18 cellular contexts compared by ENCODE assay signal in genomic region chr10:11140963-11141362, GRCh38.
DNase-seq lines count a peak whose midpoint lies in the region; ATAC-seq and TF ChIP-seq lines count a peak whose summit lies in the region.
"Had no signal": no experiment of that assay in that cellular context is flagged by ENCODE, and none has a peak within 500 bp of the region (broad histone marks: within the 10 kb centered on the region; RNA-seq: fewer than 3 reads in every experiment).

No MANE protein-coding gene starts in this region.

- H3F3A ChIP-seq in GM23338 (replicated peaks; ENCODE audit: low read depth): peaks cover 7% of the 10 kb centered on the region
- H3F3A ChIP-seq in MM.1S (ENCODE audit: insufficient read depth, low read length): peaks cover 17% of the 10 kb centered on the region

- no peaks in the 10 kb centered on the region for H3K36me3 Mint-ChIP-seq in CD4-positive, CD25-positive, alpha-beta regulatory T cell
- peaks cover 4% of the 10 kb centered on the region; the same call in 1 of the 3 replicates for H3K36me3 Mint-ChIP-seq in GM23338 (ENCODE audit: low read depth)
- peaks cover 2% of the 10 kb centered on the region for H3K36me3 Mint-ChIP-seq in activated T-helper 2 cell treated with anti-CD3 and anti-CD28 coated beads, Interferon-gamma antibody, Interleukin-2, Interleukin-4, amounts not matched to agents 10 μg/mL and 5 μg/mL and 100 μg/mL, durations not matched to agents 14 hours and 24 hours and 36 hours (ENCODE audit: low read depth)

- DNase-seq in CD4-positive, CD25-positive, alpha-beta regulatory T cell: no peak
- DNase-seq in GM23338 (ENCODE audit: low spot score) (no peak), foreskin keratinocyte (no peak), MM.1S (no peak), NCI-H1048 (lab: John Stamatoyannopoulos, UW) (no peak)
- no peak for DNase-seq in activated T-helper 2 cell treated with anti-CD3 and anti-CD28 coated beads, Interferon-gamma antibody, Interleukin-2, Interleukin-4, amounts not matched to agents 10 μg/mL and 5 μg/mL and 100 μg/mL, durations not matched to agents 14 hours and 24 hours and 36 hours (ENCODE audit: low spot score)
- DNase-seq: adrenal gland; head of caudate nucleus; IMR-90; lower lobe of right lung; NCI-H774; PC-9; small intestine; stimulated activated CD4-positive, alpha-beta T cell treated with anti-CD3 and anti-CD28 coated beads, Interleukin-4, amount 100 ng/mL, for 24 hours had no signal

- no peaks in the 10 kb centered on the region for H3K27me3 Mint-ChIP-seq in CD4-positive, CD25-positive, alpha-beta regulatory T cell
- H3K27me3 Mint-ChIP-seq in GM23338 (ENCODE audit: insufficient read depth, low read depth, poor library complexity): no peaks in the 10 kb centered on the region
- peaks cover 3% of the 10 kb centered on the region for H3K27me3 Mint-ChIP-seq in activated T-helper 2 cell treated with anti-CD3 and anti-CD28 coated beads, Interferon-gamma antibody, Interleukin-2, Interleukin-4, amounts not matched to agents 10 μg/mL and 5 μg/mL and 100 μg/mL, durations not matched to agents 14 hours and 24 hours and 36 hours (ENCODE audit: low read depth)

- H3K27me3 ChIP-seq in CD4-positive, CD25-positive, alpha-beta regulatory T cell (ENCODE audit: control insufficient read depth, insufficient read depth, low read length): no peaks in the 10 kb centered on the region
- H3K27me3 ChIP-seq in GM23338 (ENCODE audit: insufficient read depth) (no peaks in the 10 kb centered on the region), foreskin keratinocyte (no peaks in the 10 kb centered on the region), MM.1S (replicated peaks; ENCODE audit: insufficient read depth, low read length) (no peaks in the 10 kb centered on the region)
- H3K27me3 ChIP-seq: adrenal gland had no signal

- no peaks in the 10 kb centered on the region for H3K36me3 ChIP-seq in CD4-positive, CD25-positive, alpha-beta regulatory T cell (ENCODE audit: control insufficient read depth, insufficient read depth, low read length)
- H3K36me3 ChIP-seq in GM23338 (ENCODE audit: insufficient read depth): no peaks in the 10 kb centered on the region
- no peaks in the 10 kb centered on the region for H3K36me3 ChIP-seq in mesodermal cell (ENCODE audit: control insufficient read depth, insufficient read depth, low read length)
- no peaks in the 10 kb centered on the region for H3K36me3 ChIP-seq in MM.1S (replicated peaks; ENCODE audit: insufficient read depth, low read length)
- H3K36me3 ChIP-seq: adrenal gland, lower lobe of right lung, prostate gland, thoracic aorta had no signal

- peak overlapping the region; percentile 54 for H3K27ac ChIP-seq in CD4-positive, CD25-positive, alpha-beta regulatory T cell (ENCODE audit: insufficient read depth, low read length, poor library complexity, severe bottlenecking)
- H3K27ac ChIP-seq in GM23338 (ENCODE audit: low read depth) (no peak overlapping the region), mesodermal cell (ENCODE audit: low read depth, low read length, severe bottlenecking) (peak overlapping the region; percentile 33), foreskin keratinocyte (no peak overlapping the region), MM.1S (ENCODE audit: low read length) (no peak overlapping the region)
- H3K27ac ChIP-seq: adrenal gland, lower lobe of right lung, PC-9, prostate gland, thoracic aorta had no signal

- peaks cover 0 to 4% (median 0%) of the 10 kb centered on the region in 7 donors for H3K9me3 Mint-ChIP-seq in CD4-positive, CD25-positive, alpha-beta regulatory T cell
- H3K9me3 Mint-ChIP-seq in GM23338: no peaks in the 10 kb centered on the region
- H3K9me3 Mint-ChIP-seq in activated T-helper 2 cell treated with anti-CD3 and anti-CD28 coated beads, Interferon-gamma antibody, Interleukin-2, Interleukin-4, amounts not matched to agents 10 μg/mL and 5 μg/mL and 100 μg/mL, durations not matched to agents 14 hours and 24 hours and 36 hours: no peaks in the 10 kb centered on the region
- H3K9me3 Mint-ChIP-seq: nephron had no signal

- peaks cover 33 to 64% (median 39%) of the 10 kb centered on the region in 4 donors for H3K4me1 Mint-ChIP-seq in CD4-positive, CD25-positive, alpha-beta regulatory T cell
- H3K4me1 Mint-ChIP-seq in GM23338: peaks cover 30% of the 10 kb centered on the region
- H3K4me1 Mint-ChIP-seq in activated T-helper 2 cell treated with anti-CD3 and anti-CD28 coated beads, Interferon-gamma antibody, Interleukin-2, Interleukin-4, amounts not matched to agents 10 μg/mL and 5 μg/mL and 100 μg/mL, durations not matched to agents 14 hours and 24 hours and 36 hours (ENCODE audit: low read depth): peaks cover 53% of the 10 kb centered on the region

- H3K4me2 ChIP-seq in GM23338 (no peak overlapping the region), MM.1S (ENCODE audit: low read depth, low read length) (no peak overlapping the region)
- H3K4me2 ChIP-seq: PC-9 had no signal

- ATAC-seq in CD4-positive, CD25-positive, alpha-beta regulatory T cell (ENCODE audit: low read depth in 2 of 2): no peak
- peak; percentile 31; the same call in 2 of the 3 replicates for ATAC-seq in GM23338
- no peak for ATAC-seq in foreskin keratinocyte

- H3K4me1 ChIP-seq in CD4-positive, CD25-positive, alpha-beta regulatory T cell (ENCODE audit: control insufficient read depth, insufficient read depth, low read length, poor library complexity, severe bottlenecking): peaks cover 38% of the 10 kb centered on the region
- peaks cover 26% of the 10 kb centered on the region for H3K4me1 ChIP-seq in GM23338 (ENCODE audit: insufficient read depth)
- H3K4me1 ChIP-seq in mesodermal cell (ENCODE audit: control insufficient read depth, insufficient read depth, low read length, poor library complexity, severe bottlenecking): peaks cover 13% of the 10 kb centered on the region
- H3K4me1 ChIP-seq in foreskin keratinocyte: no peaks in the 10 kb centered on the region
- peaks cover 9% of the 10 kb centered on the region for H3K4me1 ChIP-seq in MM.1S (ENCODE audit: low read length)
- H3K4me1 ChIP-seq: adrenal gland, prostate gland had no signal

- H4K20me1 ChIP-seq in GM23338 (replicated peaks; ENCODE audit: insufficient read depth) (no peaks in the 10 kb centered on the region), MM.1S (ENCODE audit: insufficient read depth, low read length) (no peaks in the 10 kb centered on the region)

- H3K27ac Mint-ChIP-seq in CD4-positive, CD25-positive, alpha-beta regulatory T cell: peak overlapping the region; percentile 88 to 98 (median 97)
- H3K27ac Mint-ChIP-seq in GM23338: no peak overlapping the region
- peak overlapping the region; percentile 76 for H3K27ac Mint-ChIP-seq in activated T-helper 2 cell treated with anti-CD3 and anti-CD28 coated beads, Interferon-gamma antibody, Interleukin-2, Interleukin-4, amounts not matched to agents 10 μg/mL and 5 μg/mL and 100 μg/mL, durations not matched to agents 14 hours and 24 hours and 36 hours
- H3K27ac Mint-ChIP-seq: nephron had no signal

- H3K9ac ChIP-seq in MM.1S (ENCODE audit: low read length): no peak overlapping the region

- 94 to 96% methylated on average over 4 to 6 of the region's 6 CpGs for WGBS in mesodermal cell (ENCODE audit: insufficient coverage in 2 of 2), 2 experiments

- H3K9me3 ChIP-seq in CD4-positive, CD25-positive, alpha-beta regulatory T cell (ENCODE audit: control insufficient read depth in 2 of 2, low read length in 2 of 2): no peaks in the 10 kb centered on the region
- no peaks in the 10 kb centered on the region for H3K9me3 ChIP-seq in mesodermal cell (ENCODE audit: control insufficient read depth, low read length)
- H3K9me3 ChIP-seq in MM.1S (replicated peaks; ENCODE audit: insufficient read depth, low read length): no peaks in the 10 kb centered on the region
- H3K9me3 ChIP-seq: adrenal gland, lower lobe of right lung, prostate gland, thoracic aorta had no signal

- no peaks in the 10 kb centered on the region for H3K9me2 ChIP-seq in GM23338 (ENCODE audit: insufficient read depth)
- no peaks in the 10 kb centered on the region for H3K9me2 ChIP-seq in MM.1S (replicated peaks; ENCODE audit: insufficient read depth, low read length)

- H3K79me2 ChIP-seq in GM23338 (replicated peaks; ENCODE audit: insufficient read depth) (no peaks in the 10 kb centered on the region), MM.1S (ENCODE audit: low read length) (peaks cover 95% of the 10 kb centered on the region)

- H2AFZ ChIP-seq in GM23338: no peak overlapping the region
- H2AFZ ChIP-seq in MM.1S (ENCODE audit: low read length): no peak overlapping the region
- H2AFZ ChIP-seq: PC-9 had no signal

- H3K4me3 Mint-ChIP-seq in CD4-positive, CD25-positive, alpha-beta regulatory T cell: peak overlapping the region in 3 of 4 donors; percentile 24 to 75 (median 69)
- H3K4me3 Mint-ChIP-seq in GM23338: no peak overlapping the region
- H3K4me3 Mint-ChIP-seq in activated T-helper 2 cell treated with anti-CD3 and anti-CD28 coated beads, Interferon-gamma antibody, Interleukin-2, Interleukin-4, amounts not matched to agents 10 μg/mL and 5 μg/mL and 100 μg/mL, durations not matched to agents 14 hours and 24 hours and 36 hours (ENCODE audit: low read depth): peak overlapping the region; percentile 50
- H3K4me3 Mint-ChIP-seq: nephron had no signal

- intact Hi-C loops in activated T-helper 2 cell treated with anti-CD3 and anti-CD28 coated beads, Interferon-gamma antibody, Interleukin-2, Interleukin-4, amounts not matched to agents 10 μg/mL and 5 μg/mL and 100 μg/mL, durations not matched to agents 14 hours and 24 hours and 36 hours (cut with micrococcal nuclease): loop anchor here (1.0 kb wide), 1 partner anchor 8 kb away; no protein-coding TSS in a partner anchor

- H3K4me3 ChIP-seq in CD4-positive, CD25-positive, alpha-beta regulatory T cell (ENCODE audit: low read depth, low read length): peak overlapping the region; percentile 17
- H3K4me3 ChIP-seq in GM23338 (no peak overlapping the region), mesodermal cell (ENCODE audit: extremely low read depth, insufficient read depth, low read length, poor library complexity, severe bottlenecking) (no peak overlapping the region), MM.1S (ENCODE audit: low read length) (no peak overlapping the region)
- H3K4me3 ChIP-seq: adrenal gland, lower lobe of right lung, PC-9, prostate gland, thoracic aorta had no signal

- TF ChIP-seq CTCF in GM23338 (conservative IDR thresholded peaks at IDR 0.05; ENCODE audit: low read depth in 2 of 2) (peak; percentile 26; a peak in 3 of 4 replicates), foreskin keratinocyte (conservative IDR thresholded peaks at IDR 0.05) (no peak), MM.1S (IDR thresholded peaks at IDR 0.05; ENCODE audit: low read length) (no peak)

TF ChIP-seq in GM23338, 12 proteins besides CTCF, POLR2A, EP300 and RAD21:
- no peak for TF ChIP-seq CREB1 (CRISPR knock-in tag; IDR thresholded peaks at IDR 0.05; ENCODE audit: low read depth)
- no peak for TF ChIP-seq EZH2 (IDR thresholded peaks at IDR 0.05; ENCODE audit: low read depth, unreplicated experiment)
- no peak for TF ChIP-seq ZNF114 (CRISPR knock-in tag; IDR thresholded peaks at IDR 0.05)
- no peak for TF ChIP-seq POLR2AphosphoS5 (IDR thresholded peaks at IDR 0.05; ENCODE audit: low read depth)

Comparison
In these comparisons a context has a peak if more than half of its experiments do, and no peak if none do; other contexts are left out.
1. H3K27ac ChIP-seq: peak in CD4-positive, CD25-positive, alpha-beta regulatory T cell (single experiment) and mesodermal cell (single experiment); none in GM23338 (single experiment), foreskin keratinocyte (single experiment) and MM.1S (single experiment).
2. CTCF ChIP-seq: peak in GM23338 (2 of 2); none in foreskin keratinocyte (single experiment) and MM.1S (single experiment).